In the genomic region with DNA sequence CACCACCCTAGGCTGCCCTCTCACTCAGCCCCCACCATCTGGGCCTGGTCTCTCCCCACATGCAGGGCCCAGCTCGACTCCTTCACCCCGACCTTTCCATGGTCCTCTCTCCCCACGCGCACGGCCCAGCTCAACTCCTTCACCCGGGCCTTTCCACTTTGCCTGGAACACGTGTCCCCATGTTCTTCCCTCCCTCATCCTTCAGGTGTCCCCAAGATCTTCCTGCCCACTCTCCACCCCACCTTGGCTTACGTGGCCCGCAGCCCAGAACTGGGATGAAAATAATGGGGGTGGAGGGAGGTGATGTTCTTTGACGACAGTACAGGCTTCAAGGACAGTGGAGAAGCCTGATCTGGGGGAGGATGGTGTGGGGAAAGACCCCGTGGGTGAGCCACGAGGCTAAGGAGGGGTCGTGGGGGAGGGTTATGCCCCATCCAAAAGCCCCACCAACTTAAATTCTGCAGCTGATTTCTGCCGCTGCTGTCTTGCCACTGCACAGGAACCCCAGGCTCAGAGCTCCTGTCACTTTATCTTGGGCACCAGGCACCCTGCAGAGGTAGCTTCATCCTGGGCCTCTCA, we compare ENCODE assay signal across 11 cellular contexts. TPM values are rescaled to one million over a fixed set of nuclear protein-coding genes. Genes with fewer than 3 reads are reported as not detected.
DNase-seq lines count a peak whose midpoint lies in the region; ATAC-seq, FAIRE-seq and TF ChIP-seq lines count a peak whose summit lies in the region.
"Had no signal": no experiment of that assay in that cellular context is flagged by ENCODE, and none has a peak within 500 bp of the region (broad histone marks: within the 10 kb centered on the region; RNA-seq: fewer than 3 reads in every experiment).

No MANE protein-coding gene starts in this region.

- H3K27ac Mint-ChIP-seq in CD4-positive, CD25-positive, alpha-beta regulatory T cell, result peak overlapping the region; percentile 95 to 98 (median 96)
- peak overlapping the region in 1 of 3 experiments; percentile 85; a peak in 2 of 7 replicates for H3K27ac Mint-ChIP-seq in H9
- H3K27ac Mint-ChIP-seq in activated T-helper 17 cell treated with anti-CD3 and anti-CD28 coated beads, Interleukin-2, amount 50 U/mL, for 72 hours, result peak overlapping the region; percentile 89
- H3K27ac Mint-ChIP-seq in naive thymus-derived CD4-positive, alpha-beta T cell, result peak overlapping the region; percentile 93 to 99 (median 96)

- no peak overlapping the region for H4K91ac ChIP-seq in H9 (ENCODE audit: insufficient read length, low read depth, low read length)

- no peaks in the 10 kb centered on the region for H3K79me2 ChIP-seq in H9 (ENCODE audit: insufficient read depth, low read length)

- no peak overlapping the region for H3K56ac ChIP-seq in H9 (ENCODE audit: insufficient read length, low read depth, low read length)

- peak overlapping the region; percentile 6 for H3K18ac ChIP-seq in H9 (ENCODE audit: insufficient read length, low read depth, low read length)

- H3K14ac ChIP-seq in H9 (ENCODE audit: insufficient read depth, low read length), result peak overlapping the region; percentile 34; the same call in 1 of the 2 replicates

- H3K4ac ChIP-seq in H9 (ENCODE audit: low read depth, low read length), result no peak overlapping the region

- no peak overlapping the region for H3K4me2 ChIP-seq in H9 (ENCODE audit: insufficient read depth, insufficient read length, low read length)

- H3K27me3 ChIP-seq in CD4-positive, CD25-positive, alpha-beta regulatory T cell (ENCODE audit: control insufficient read depth, insufficient read depth, low read length), result no peaks in the 10 kb centered on the region
- H3K27me3 ChIP-seq in H9 (ENCODE audit: insufficient read depth, low read length), result no peaks in the 10 kb centered on the region
- H3K27me3 ChIP-seq in naive thymus-derived CD4-positive, alpha-beta T cell (ENCODE audit: control insufficient read depth in 2 of 2, insufficient read depth in 2 of 2, low read length in 2 of 2), result no peaks in the 10 kb centered on the region
- H3K27me3 ChIP-seq: heart left ventricle had no signal

- H3K27me3 Mint-ChIP-seq in CD4-positive, CD25-positive, alpha-beta regulatory T cell, result no peaks in the 10 kb centered on the region
- peaks cover 2% of the 10 kb centered on the region for H3K27me3 Mint-ChIP-seq in H9 (ENCODE audit: low read depth)
- no peaks in the 10 kb centered on the region for H3K27me3 Mint-ChIP-seq in activated T-helper 17 cell treated with anti-CD3 and anti-CD28 coated beads, Interleukin-2, amount 50 U/mL, for 72 hours
- H3K27me3 Mint-ChIP-seq in naive thymus-derived CD4-positive, alpha-beta T cell, result no peaks in the 10 kb centered on the region

- intact Hi-C loops in naive thymus-derived CD4-positive, alpha-beta T cell (cut with micrococcal nuclease), result loop anchor here (1.0 to 10.0 kb wide), 4 partner anchors 40 to 1040 kb away; no protein-coding TSS in a partner anchor

- no peak for TF ChIP-seq CTCF in H9 (conservative IDR thresholded peaks at IDR 0.05)

- no peak overlapping the region for H4K8ac ChIP-seq in H9 (replicated peaks; ENCODE audit: insufficient read length, low read depth, low read length)

- no peak overlapping the region for H3T11ph ChIP-seq in H9 (ENCODE audit: low read length)

- no peaks in the 10 kb centered on the region for H3K36me3 ChIP-seq in CD4-positive, CD25-positive, alpha-beta regulatory T cell (ENCODE audit: control insufficient read depth, insufficient read depth, low read length)
- H3K36me3 ChIP-seq in naive thymus-derived CD4-positive, alpha-beta T cell (ENCODE audit: control insufficient read depth in 2 of 3, insufficient read depth in 3 of 3, low read length in 3 of 3), result no peaks in the 10 kb centered on the region
- H3K36me3 ChIP-seq: heart left ventricle had no signal

- no peaks in the 10 kb centered on the region for H3K9me3 ChIP-seq in CD4-positive, CD25-positive, alpha-beta regulatory T cell (ENCODE audit: control insufficient read depth in 2 of 2, low read length in 2 of 2)
- no peaks in the 10 kb centered on the region for H3K9me3 ChIP-seq in H9 (ENCODE audit: control insufficient read depth, low read depth, low read length)
- H3K9me3 ChIP-seq in naive thymus-derived CD4-positive, alpha-beta T cell (ENCODE audit: control insufficient read depth in 2 of 3, low read length in 3 of 3), result no peaks in the 10 kb centered on the region
- H3K9me3 ChIP-seq: heart left ventricle had no signal

- no peak overlapping the region for H2BK120ac ChIP-seq in H9 (ENCODE audit: low read depth, low read length, poor library complexity, severe bottlenecking)

- no peaks in the 10 kb centered on the region for H4K20me1 ChIP-seq in H9 (ENCODE audit: control insufficient read depth, insufficient read depth, insufficient read length)

- no peak overlapping the region for H2BK12ac ChIP-seq in H9 (ENCODE audit: insufficient read length, low read depth, low read length)

- H3K79me1 ChIP-seq in H9 (ENCODE audit: insufficient read depth, low read depth, low read length, poor library complexity, severe bottlenecking), result no peaks in the 10 kb centered on the region

- FAIRE-seq in RCC 7860 (lab: Jason Lieb, UNC), result no peak

- H2AK5ac ChIP-seq in H9 (ENCODE audit: insufficient read length, low read length), result no peak overlapping the region

- no peak overlapping the region for H2AFZ ChIP-seq in H9 (ENCODE audit: low read length)

- H2BK20ac ChIP-seq in H9 (ENCODE audit: low read depth, low read length, poor library complexity, severe bottlenecking), result no peak overlapping the region

- H3K4me3 Mint-ChIP-seq in CD4-positive, CD25-positive, alpha-beta regulatory T cell, result peak overlapping the region; percentile 66 to 82 (median 72)
- no peak overlapping the region for H3K4me3 Mint-ChIP-seq in H9
- peak overlapping the region; percentile 78 for H3K4me3 Mint-ChIP-seq in activated T-helper 17 cell treated with anti-CD3 and anti-CD28 coated beads, Interleukin-2, amount 50 U/mL, for 72 hours
- H3K4me3 Mint-ChIP-seq in naive thymus-derived CD4-positive, alpha-beta T cell, result peak overlapping the region; percentile 66 to 86 (median 73)

- ATAC-seq in CD4-positive, CD25-positive, alpha-beta regulatory T cell (ENCODE audit: low read depth in 2 of 2), result peak in 1 of 2 donors; percentile 1
- ATAC-seq in activated T-helper 17 cell treated with anti-CD3 and anti-CD28 coated beads, Interleukin-2, amount 50 U/mL, for 72 hours (replicated peaks), result peak; percentile 1
- no peak for ATAC-seq in naive thymus-derived CD4-positive, alpha-beta T cell
- ATAC-seq in HG03039 (IDR thresholded peaks at IDR 0.05; ENCODE audit: unreplicated experiment), result no peak
- ATAC-seq: heart left ventricle, sciatic nerve had no signal

- H3K9me3 Mint-ChIP-seq in CD4-positive, CD25-positive, alpha-beta regulatory T cell, result peaks cover 0 to 2% (median 0%) of the 10 kb centered on the region in 7 donors
- no peaks in the 10 kb centered on the region; a peak in 1 of 5 replicates for H3K9me3 Mint-ChIP-seq in H9
- no peaks in the 10 kb centered on the region for H3K9me3 Mint-ChIP-seq in activated T-helper 17 cell treated with anti-CD3 and anti-CD28 coated beads, Interleukin-2, amount 50 U/mL, for 72 hours
- H3K9me3 Mint-ChIP-seq in naive thymus-derived CD4-positive, alpha-beta T cell, result peaks cover 0 to 1% (median 0%) of the 10 kb centered on the region in 11 donors

- DNase-seq in CD4-positive, CD25-positive, alpha-beta regulatory T cell, result peak in 1 of 3 donors; percentile 13
- no peak for DNase-seq in H9
- no peak for DNase-seq in naive thymus-derived CD4-positive, alpha-beta T cell
- DNase-seq in caudate nucleus (lab: John Stamatoyannopoulos, UW), result no peak
- no peak for DNase-seq in RCC 7860 (ENCODE audit: low spot score)
- no peak for DNase-seq in activated effector memory CD4-positive, alpha-beta T cell treated with Interleukin-2 at 50 U/mL for 16 hours
- DNase-seq: COR-L47 had no signal

- POLR2A ChIA-PET in naive thymus-derived CD4-positive, alpha-beta T cell (lab: Charles Lee), result interaction anchor here (0.6 to 11.8 kb wide), 16 partner anchors 9 to 221 kb away, joined by 3 to 96 read pairs (median 5); a partner anchor contains a TSS

- H3K23me2 ChIP-seq in H9 (ENCODE audit: insufficient read length, low read depth, low read length, poor library complexity, severe bottlenecking), result no peaks in the 10 kb centered on the region

- peak overlapping the region; percentile 52 for H3K4me3 ChIP-seq in CD4-positive, CD25-positive, alpha-beta regulatory T cell (ENCODE audit: low read depth, low read length)
- peak overlapping the region; percentile 29 for H3K4me3 ChIP-seq in naive thymus-derived CD4-positive, alpha-beta T cell (ENCODE audit: low read length)

- peaks cover 58% of the 10 kb centered on the region for H3K4me1 ChIP-seq in CD4-positive, CD25-positive, alpha-beta regulatory T cell (ENCODE audit: control insufficient read depth, insufficient read depth, low read length, poor library complexity, severe bottlenecking)
- no peaks in the 10 kb centered on the region; the same call in 1 of the 2 replicates for H3K4me1 ChIP-seq in H9 (ENCODE audit: insufficient read depth, low read length)
- peaks cover 74% of the 10 kb centered on the region in 2 donors for H3K4me1 ChIP-seq in naive thymus-derived CD4-positive, alpha-beta T cell (ENCODE audit: control insufficient read depth in 2 of 2, insufficient read depth in 2 of 2, low read length in 2 of 2)

- H3K36me3 Mint-ChIP-seq in CD4-positive, CD25-positive, alpha-beta regulatory T cell, result no peaks in the 10 kb centered on the region
- H3K36me3 Mint-ChIP-seq in H9 (ENCODE audit: insufficient read depth in 1 of 3, low read depth in 3 of 3), result no peaks in the 10 kb centered on the region
- H3K36me3 Mint-ChIP-seq in activated T-helper 17 cell treated with anti-CD3 and anti-CD28 coated beads, Interleukin-2, amount 50 U/mL, for 72 hours (ENCODE audit: low read depth), result no peaks in the 10 kb centered on the region
- H3K36me3 Mint-ChIP-seq in naive thymus-derived CD4-positive, alpha-beta T cell, result peaks cover 0 to 33% (median 0%) of the 10 kb centered on the region in 5 donors

- H2BK15ac ChIP-seq in H9 (ENCODE audit: low read depth, low read length), result no peak overlapping the region

- H3K9ac ChIP-seq in H9 (ENCODE audit: extremely low read depth, insufficient read length, low read length), result no peak overlapping the region

- peak overlapping the region; percentile 85 for H3K27ac ChIP-seq in CD4-positive, CD25-positive, alpha-beta regulatory T cell (ENCODE audit: insufficient read depth, low read length, poor library complexity, severe bottlenecking)
- H3K27ac ChIP-seq in H9 (ENCODE audit: insufficient read length, low read depth, low read length) (no peak overlapping the region), caudate nucleus (ENCODE audit: low read depth, low read length) (no peak overlapping the region)
- H3K27ac ChIP-seq in naive thymus-derived CD4-positive, alpha-beta T cell (ENCODE audit: low read depth, low read length), result peak overlapping the region; percentile 73

- peaks cover 25 to 73% (median 43%) of the 10 kb centered on the region in 4 donors for H3K4me1 Mint-ChIP-seq in CD4-positive, CD25-positive, alpha-beta regulatory T cell
- peaks cover 24 to 26% of the 10 kb centered on the region in 2 experiments for H3K4me1 Mint-ChIP-seq in H9
- H3K4me1 Mint-ChIP-seq in activated T-helper 17 cell treated with anti-CD3 and anti-CD28 coated beads, Interleukin-2, amount 50 U/mL, for 72 hours, result peaks cover 38% of the 10 kb centered on the region
- peaks cover 50 to 81% (median 74%) of the 10 kb centered on the region in 7 donors for H3K4me1 Mint-ChIP-seq in naive thymus-derived CD4-positive, alpha-beta T cell

- CTCF ChIA-PET in naive thymus-derived CD4-positive, alpha-beta T cell (lab: Charles Lee), result interaction anchor here (0.7 to 11.4 kb wide), 6 partner anchors 9 to 109 kb away, joined by 3 to 129 read pairs (median 8); a partner anchor contains a TSS

- no peak overlapping the region for H4K5ac ChIP-seq in H9 (ENCODE audit: insufficient read length, low read depth, low read length)

- H2BK5ac ChIP-seq in H9 (ENCODE audit: insufficient read length, low read length), result no peak overlapping the region

- no peak overlapping the region for H3K23ac ChIP-seq in H9 (ENCODE audit: insufficient read length, low read depth, low read length)

- WGBS in H9 (ENCODE audit: extremely low coverage, insufficient read length, low lambda C conversion rate), result no CpG with 5 or more reads among the region's 14 CpGs

RNA-seq across cellular contexts. Expression of a gene that starts 9.9 kb away (rescaled TPM):
- 11.9 TPM for total RNA-seq in CD4-positive, CD25-positive, alpha-beta regulatory T cell
- 1 to 10 TPM; 5.8 to 9.1 (median 7.5) TPM for polyA plus RNA-seq in CD4-positive, CD25-positive, alpha-beta regulatory T cell
- total RNA-seq in H9 (2021), result 17.9 and 21.5 TPM in 2 replicates
- total RNA-seq in activated T-helper 17 cell treated with anti-CD3 and anti-CD28 coated beads, Interleukin-2, amount 50 U/mL, for 72 hours, result 10 to 100 TPM; 18.5 to 28.5 TPM
- 10 to 100 TPM in 2 of 5 experiments, 1 to 10 TPM in 3; 6.3 to 56.1 (median 9.3) TPM for total RNA-seq in naive thymus-derived CD4-positive, alpha-beta T cell
- 1 to 10 TPM; 4.0 to 9.3 TPM for polyA plus RNA-seq in naive thymus-derived CD4-positive, alpha-beta T cell

Comparison
In these comparisons a context has a peak if more than half of its experiments do, and no peak if none do; other contexts are left out.
1. H3K27ac ChIP-seq: peak in CD4-positive, CD25-positive, alpha-beta regulatory T cell (single experiment) and naive thymus-derived CD4-positive, alpha-beta T cell (single experiment); none in H9 (single experiment) and caudate nucleus (single experiment).
2. H3K4me3 Mint-ChIP-seq: peak in CD4-positive, CD25-positive, alpha-beta regulatory T cell (4 of 4), activated T-helper 17 cell treated with anti-CD3 and anti-CD28 coated beads, Interleukin-2, amount 50 U/mL, for 72 hours (single experiment) and naive thymus-derived CD4-positive, alpha-beta T cell (10 of 10); none in H9 (0 of 2).